ENCODE assay signal across 11 cellular contexts in the genomic region with DNA sequence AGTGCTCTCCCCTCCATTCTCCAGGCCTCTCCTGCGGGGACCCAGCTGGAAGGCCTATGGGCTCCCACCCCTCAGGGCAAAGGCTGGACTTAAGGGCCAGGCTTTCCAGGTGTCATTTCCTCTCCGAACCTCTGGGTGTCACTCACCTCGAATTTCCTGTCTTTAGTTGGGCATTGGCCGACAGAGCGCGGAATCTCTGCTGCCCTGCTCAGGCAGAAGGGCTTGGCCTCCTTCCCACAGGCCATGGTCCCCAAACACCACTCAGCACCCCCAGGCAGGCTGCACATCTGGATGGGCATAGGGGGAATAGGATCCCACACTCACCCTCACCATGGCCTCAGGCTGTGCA.
DNase-seq lines count a peak whose midpoint lies in the region; ATAC-seq, FAIRE-seq and TF ChIP-seq lines count a peak whose summit lies in the region.
"Had no signal": no experiment of that assay in that cellular context is flagged by ENCODE, and none has a peak within 500 bp of the region (broad histone marks: within the 10 kb centered on the region; RNA-seq: fewer than 3 reads in every experiment).

No MANE protein-coding gene starts in this region.

- TF ChIP-seq EP300 in suprapubic skin (IDR thresholded peaks at IDR 0.05), result no peak

- H3K27me3 ChIP-seq in iPS-20b (ENCODE audit: insufficient read depth, low read length) (no peaks in the 10 kb centered on the region; the same call in 1 of the 2 replicates), suprapubic skin (peaks cover 18% of the 10 kb centered on the region), small intestine (ENCODE audit: control insufficient read depth in 2 of 2, insufficient read depth in 2 of 2, low read length in 2 of 2) (no peaks in the 10 kb centered on the region)
- H3K27me3 ChIP-seq: BLaER1 treated with 17β-estradiol and CSF1 and Interleukin-3, amounts not matched to agents 10 nM and 100 nM had no signal

- H3K36me3 Mint-ChIP-seq in activated CD8-positive, alpha-beta memory T cell treated with anti-CD3 and anti-CD28 coated beads, Interleukin-2, amount 10 ng/mL, durations not matched to agents 7 days and 5 days, result no peaks in the 10 kb centered on the region
- H3K36me3 Mint-ChIP-seq in activated T-helper 1 cell treated with anti-CD3 and anti-CD28 coated beads, Interleukin-12 subunit alpha, Interleukin-12 subunit beta, Interleukin-2, Interleukin-4 antibody, amounts not matched to agents 30 ng/mL and 10 ng/mL and 1 ng/mL, durations not matched to agents 14 hours and 24 hours and 36 hours (ENCODE audit: low read depth), result no peaks in the 10 kb centered on the region

- peak overlapping the region; percentile 42 for H3K4me3 Mint-ChIP-seq in activated CD8-positive, alpha-beta memory T cell treated with anti-CD3 and anti-CD28 coated beads, Interleukin-2, amount 10 ng/mL, durations not matched to agents 7 days and 5 days
- peak overlapping the region; percentile 62 for H3K4me3 Mint-ChIP-seq in activated T-helper 1 cell treated with anti-CD3 and anti-CD28 coated beads, Interleukin-12 subunit alpha, Interleukin-12 subunit beta, Interleukin-2, Interleukin-4 antibody, amounts not matched to agents 30 ng/mL and 10 ng/mL and 1 ng/mL, durations not matched to agents 14 hours and 24 hours and 36 hours

- ATAC-seq in activated CD8-positive, alpha-beta memory T cell treated with anti-CD3 and anti-CD28 coated beads, Interleukin-2, amount 10 ng/mL, durations not matched to agents 7 days and 5 days, result no peak
- no peak for ATAC-seq in GM19463 (IDR thresholded peaks at IDR 0.05; ENCODE audit: unreplicated experiment)

- H3K27ac Mint-ChIP-seq in activated CD8-positive, alpha-beta memory T cell treated with anti-CD3 and anti-CD28 coated beads, Interleukin-2, amount 10 ng/mL, durations not matched to agents 7 days and 5 days, result no peak overlapping the region
- H3K27ac Mint-ChIP-seq in activated T-helper 1 cell treated with anti-CD3 and anti-CD28 coated beads, Interleukin-12 subunit alpha, Interleukin-12 subunit beta, Interleukin-2, Interleukin-4 antibody, amounts not matched to agents 30 ng/mL and 10 ng/mL and 1 ng/mL, durations not matched to agents 14 hours and 24 hours and 36 hours, result no peak overlapping the region

- H3K36me3 ChIP-seq in iPS-20b (ENCODE audit: insufficient read depth, low read depth, low read length) (no peaks in the 10 kb centered on the region), suprapubic skin (no peaks in the 10 kb centered on the region), small intestine (ENCODE audit: control insufficient read depth in 2 of 2, insufficient read depth in 2 of 2, low read length in 2 of 2) (no peaks in the 10 kb centered on the region)
- H3K36me3 ChIP-seq: BLaER1 treated with 17β-estradiol and CSF1 and Interleukin-3, amounts not matched to agents 10 nM and 100 nM had no signal

- no peaks in the 10 kb centered on the region for H3K9me3 Mint-ChIP-seq in activated CD8-positive, alpha-beta memory T cell treated with anti-CD3 and anti-CD28 coated beads, Interleukin-2, amount 10 ng/mL, durations not matched to agents 7 days and 5 days (ENCODE audit: low read depth)
- no peaks in the 10 kb centered on the region for H3K9me3 Mint-ChIP-seq in activated T-helper 1 cell treated with anti-CD3 and anti-CD28 coated beads, Interleukin-12 subunit alpha, Interleukin-12 subunit beta, Interleukin-2, Interleukin-4 antibody, amounts not matched to agents 30 ng/mL and 10 ng/mL and 1 ng/mL, durations not matched to agents 14 hours and 24 hours and 36 hours

- CTCF ChIA-PET in activated CD8-positive, alpha-beta memory T cell treated with anti-CD3 and anti-CD28 coated beads, Interleukin-2, amount 10 ng/mL, durations not matched to agents 7 days and 5 days (lab: Charles Lee), result interaction anchor here (1.0 to 11.1 kb wide), 11 partner anchors 8 to 1846 kb away, joined by 3 to 238 read pairs (median 5); no protein-coding TSS in a partner anchor

- H3K9ac ChIP-seq in iPS-20b (ENCODE audit: low read depth, low read length), result no peak overlapping the region; the same call in 1 of the 2 replicates

- TF ChIP-seq CTCF in suprapubic skin (IDR thresholded peaks at IDR 0.05), result peak in 1 of 2 donors; percentile 1

- H3K4me1 Mint-ChIP-seq in activated CD8-positive, alpha-beta memory T cell treated with anti-CD3 and anti-CD28 coated beads, Interleukin-2, amount 10 ng/mL, durations not matched to agents 7 days and 5 days, result peaks cover 9% of the 10 kb centered on the region
- peaks cover 17% of the 10 kb centered on the region for H3K4me1 Mint-ChIP-seq in activated T-helper 1 cell treated with anti-CD3 and anti-CD28 coated beads, Interleukin-12 subunit alpha, Interleukin-12 subunit beta, Interleukin-2, Interleukin-4 antibody, amounts not matched to agents 30 ng/mL and 10 ng/mL and 1 ng/mL, durations not matched to agents 14 hours and 24 hours and 36 hours (ENCODE audit: low read depth)

- DNase-seq in activated CD8-positive, alpha-beta memory T cell treated with anti-CD3 and anti-CD28 coated beads, Interleukin-2, amount 10 ng/mL, durations not matched to agents 7 days and 5 days, result no peak
- DNase-seq in activated CD8-positive, alpha-beta memory T cell treated with anti-CD3 and anti-CD28 coated beads for 24 hours, result no peak
- no peak for DNase-seq in activated T-helper 1 cell treated with anti-CD3 and anti-CD28 coated beads, Interleukin-12 subunit alpha, Interleukin-12 subunit beta, Interleukin-2, Interleukin-4 antibody, amounts not matched to agents 30 ng/mL and 10 ng/mL and 1 ng/mL, durations not matched to agents 14 hours and 24 hours and 36 hours (ENCODE audit: low spot score)
- no peak for DNase-seq in suprapubic skin (ENCODE audit: low spot score in 2 of 2)
- DNase-seq in NCI-H1930 (lab: John Stamatoyannopoulos, UW), result no peak
- no peak for DNase-seq in small intestine
- DNase-seq: stimulated activated CD4-positive, alpha-beta T cell treated with anti-CD3 and anti-CD28 coated beads, Interleukin-15, amount 100 ng/mL, for 24 hours had no signal

- peaks cover 8% of the 10 kb centered on the region; the same call in 1 of the 2 replicates for H3K4me1 ChIP-seq in iPS-20b (ENCODE audit: insufficient read depth, low read length)
- H3K4me1 ChIP-seq in suprapubic skin, result peaks cover 15% of the 10 kb centered on the region
- no peaks in the 10 kb centered on the region for H3K4me1 ChIP-seq in small intestine (ENCODE audit: control insufficient read depth in 2 of 2, insufficient read depth in 1 of 2, low read depth in 1 of 2, low read length in 1 of 2)

- peaks cover 23% of the 10 kb centered on the region for H3K27me3 Mint-ChIP-seq in activated CD8-positive, alpha-beta memory T cell treated with anti-CD3 and anti-CD28 coated beads, Interleukin-2, amount 10 ng/mL, durations not matched to agents 7 days and 5 days
- peaks cover 13% of the 10 kb centered on the region for H3K27me3 Mint-ChIP-seq in activated T-helper 1 cell treated with anti-CD3 and anti-CD28 coated beads, Interleukin-12 subunit alpha, Interleukin-12 subunit beta, Interleukin-2, Interleukin-4 antibody, amounts not matched to agents 30 ng/mL and 10 ng/mL and 1 ng/mL, durations not matched to agents 14 hours and 24 hours and 36 hours (ENCODE audit: insufficient read depth)

- H3K4me3 ChIP-seq in iPS-20b (ENCODE audit: low read length) (peak overlapping the region; percentile 63; the same call in 1 of the 2 replicates), suprapubic skin (peak overlapping the region; percentile 33), small intestine (ENCODE audit: low read depth in 1 of 2, low read length in 2 of 2) (no peak overlapping the region)

- H3K27ac ChIP-seq in iPS-20b (ENCODE audit: low read length), result no peak overlapping the region
- H3K27ac ChIP-seq in suprapubic skin, result no peak overlapping the region
- no peak overlapping the region for H3K27ac ChIP-seq in small intestine (ENCODE audit: low read depth in 1 of 2, low read length in 1 of 2)
- H3K27ac ChIP-seq: BLaER1 treated with 17β-estradiol and CSF1 and Interleukin-3, amounts not matched to agents 10 nM and 100 nM; HL-60 had no signal

- H3K9me3 ChIP-seq in iPS-20b (ENCODE audit: insufficient read depth, low read depth, low read length) (no peaks in the 10 kb centered on the region), suprapubic skin (no peaks in the 10 kb centered on the region), small intestine (ENCODE audit: control insufficient read depth, low read depth) (no peaks in the 10 kb centered on the region)
- H3K9me3 ChIP-seq: BLaER1 treated with 17β-estradiol and CSF1 and Interleukin-3, amounts not matched to agents 10 nM and 100 nM had no signal

- FAIRE-seq in small intestine (lab: Jason Lieb, UNC), result no peak

- TF ChIP-seq POLR2A in suprapubic skin (IDR thresholded peaks at IDR 0.05), result no peak

- WGBS in suprapubic skin, result 82% methylated on average over 5 of the region's 6 CpGs
- WGBS in small intestine, 3 donors, result 57 to 75% (median 71%) methylated on average over 6 of the region's 6 CpGs

- intact Hi-C loops in activated T-helper 1 cell treated with anti-CD3 and anti-CD28 coated beads, Interleukin-12 subunit alpha, Interleukin-12 subunit beta, Interleukin-2, Interleukin-4 antibody, amounts not matched to agents 30 ng/mL and 10 ng/mL and 1 ng/mL, durations not matched to agents 14 hours and 24 hours and 36 hours (cut with micrococcal nuclease), result no loop called here

Comparison
In these comparisons a context has a peak if more than half of its experiments do, and no peak if none do; other contexts are left out.
1. H3K4me3 ChIP-seq: peak in iPS-20b (single experiment) and suprapubic skin (single experiment); none in small intestine (0 of 2).